ENCODE assay signal across 8 cellular contexts in the genomic region with DNA sequence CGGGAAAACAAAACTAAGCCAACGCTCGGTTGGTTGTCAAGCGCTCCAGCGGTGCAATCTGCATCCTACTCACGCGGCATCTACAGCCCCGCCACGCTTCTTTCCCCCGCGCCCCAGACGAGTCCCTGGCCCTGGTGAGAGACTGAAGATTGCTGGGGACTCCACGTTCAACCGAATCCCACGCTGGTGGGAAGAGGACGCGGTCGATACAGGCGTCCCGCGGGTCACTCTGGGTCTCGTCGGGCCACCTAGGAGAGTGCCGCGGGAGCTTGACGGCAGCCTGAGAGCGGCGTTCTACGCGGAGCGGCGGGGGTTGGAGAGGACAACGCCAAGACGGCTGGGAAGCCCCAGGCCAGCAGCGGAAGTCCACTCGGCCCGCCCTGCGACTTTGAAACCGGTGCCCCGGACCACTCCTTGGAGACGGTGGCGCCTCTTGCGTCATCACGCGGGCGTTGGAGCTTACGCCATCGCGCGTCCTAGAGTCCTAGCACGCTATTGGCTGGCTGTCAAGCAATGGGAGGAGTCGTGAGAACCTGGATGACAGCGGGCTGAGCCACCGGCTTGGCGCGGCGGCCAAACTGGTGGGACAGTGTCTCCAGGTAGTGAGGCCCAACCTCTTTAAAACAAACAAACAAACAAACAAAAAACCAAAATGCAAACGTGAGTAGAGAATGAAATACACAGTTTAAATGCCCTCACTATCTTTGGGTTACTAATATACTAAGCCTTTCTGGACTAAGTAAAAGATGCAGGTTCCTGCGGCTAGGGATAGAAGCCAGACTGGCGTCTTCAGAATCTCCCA. TPM values are rescaled to one million over a fixed set of nuclear protein-coding genes. Genes with fewer than 3 reads are reported as not detected.
DNase-seq lines count a peak whose midpoint lies in the region; TF ChIP-seq lines count a peak whose summit lies in the region.

Gene SCLT1 (minus strand): TSS at position 367 of the 802 bp plus-strand sequence. CDS start 436 bp downstream, outside the sequence.

- H3K4me1 Mint-ChIP-seq in HFFc6 (ENCODE audit: low read depth) = peaks cover 43% of the 10 kb centered on the region
- peaks cover 56% of the 10 kb centered on the region for H3K4me1 Mint-ChIP-seq in activated naive CD4-positive, alpha-beta T cell treated with anti-CD3 and anti-CD28 coated beads, Interleukin-2, amount 10 ng/mL, durations not matched to agents 7 days and 5 days

- no peaks in the 10 kb centered on the region for H3K27me3 ChIP-seq in suprapubic skin

- H3K4me3 ChIP-seq in NB4 (ENCODE audit: low read depth, low read length) (peak within 1 kb of the TSS; percentile 98), SK-N-MC (peak within 1 kb of the TSS; percentile 95), suprapubic skin (peak within 1 kb of the TSS; percentile 88)

- peaks cover 54% of the 10 kb centered on the region for H3K4me1 ChIP-seq in suprapubic skin

- no peaks in the 10 kb centered on the region for H3K36me3 ChIP-seq in SK-N-MC (ENCODE audit: insufficient read depth, low read length)
- no peaks in the 10 kb centered on the region for H3K36me3 ChIP-seq in suprapubic skin

- H3K27ac ChIP-seq in SK-N-MC (no peak within 1 kb of the TSS), suprapubic skin (peak within 1 kb of the TSS; percentile 95)

- H3K36me3 Mint-ChIP-seq in HFFc6 (ENCODE audit: low read depth) = peaks cover 6% of the 10 kb centered on the region; the same call in 1 of the 2 replicates
- peaks cover 14% of the 10 kb centered on the region for H3K36me3 Mint-ChIP-seq in activated naive CD4-positive, alpha-beta T cell treated with anti-CD3 and anti-CD28 coated beads, Interleukin-2, amount 10 ng/mL, durations not matched to agents 7 days and 5 days

- CTCF ChIA-PET in activated naive CD4-positive, alpha-beta T cell treated with anti-CD3 and anti-CD28 coated beads, Interleukin-2, amount 10 ng/mL, durations not matched to agents 7 days and 5 days (lab: Charles Lee) = interaction anchor here (0.9 to 1.4 kb wide), 2 partner anchors 239 to 281 kb away, joined by 4 read pairs; no protein-coding TSS in a partner anchor

- WGBS in suprapubic skin = 0% methylated on average over 31 of the region's 60 CpGs

- no peak for TF ChIP-seq CTCF in HFFc6 (IDR thresholded peaks at IDR 0.05)
- no peak for TF ChIP-seq CTCF in NB4 (IDR thresholded peaks at IDR 0.05; ENCODE audit: low read depth, low read length)
- TF ChIP-seq CTCF in suprapubic skin (IDR thresholded peaks at IDR 0.05) = no peak

- peak; percentile 89 for TF ChIP-seq POLR2A in NB4 (IDR thresholded peaks at IDR 0.05; ENCODE audit: extremely low read depth, insufficient read length)
- peak in 1 of 2 donors; percentile 70 for TF ChIP-seq POLR2A in suprapubic skin (IDR thresholded peaks at IDR 0.05)

- DNase-seq in GM04503 (ENCODE audit: low read depth) (peak; percentile 84), HFFc6 (peak; percentile 98), NB4 (ENCODE audit: low read depth) (peak; percentile 98), SK-N-MC (ENCODE audit: low read depth, low spot score) (peak; percentile 70), germinal center (ENCODE audit: low spot score) (peak; percentile 95), non-pigmented ciliary epithelial cell (ENCODE audit: low read depth) (peak; percentile 93), suprapubic skin (ENCODE audit: low spot score in 2 of 2) (peak; percentile 99)
- peak; percentile 99 for DNase-seq in activated naive CD4-positive, alpha-beta T cell treated with anti-CD3 and anti-CD28 coated beads, Interleukin-2, amount 10 ng/mL, durations not matched to agents 7 days and 5 days

- H3K9me3 Mint-ChIP-seq in HFFc6 = no peaks in the 10 kb centered on the region
- H3K9me3 Mint-ChIP-seq in activated naive CD4-positive, alpha-beta T cell treated with anti-CD3 and anti-CD28 coated beads, Interleukin-2, amount 10 ng/mL, durations not matched to agents 7 days and 5 days = no peaks in the 10 kb centered on the region

- no peaks in the 10 kb centered on the region for H3K9me3 ChIP-seq in SK-N-MC (ENCODE audit: low read depth, low read length)
- no peaks in the 10 kb centered on the region for H3K9me3 ChIP-seq in suprapubic skin

- no peak within 1 kb of the TSS for H3K27ac Mint-ChIP-seq in HFFc6
- H3K27ac Mint-ChIP-seq in activated naive CD4-positive, alpha-beta T cell treated with anti-CD3 and anti-CD28 coated beads, Interleukin-2, amount 10 ng/mL, durations not matched to agents 7 days and 5 days = no peak within 1 kb of the TSS

- no peaks in the 10 kb centered on the region for H3K27me3 Mint-ChIP-seq in HFFc6 (ENCODE audit: insufficient read depth)
- H3K27me3 Mint-ChIP-seq in activated naive CD4-positive, alpha-beta T cell treated with anti-CD3 and anti-CD28 coated beads, Interleukin-2, amount 10 ng/mL, durations not matched to agents 7 days and 5 days = no peaks in the 10 kb centered on the region

- peak within 1 kb of the TSS; percentile 48; the same call in 1 of the 2 replicates for H3K4me3 Mint-ChIP-seq in HFFc6
- H3K4me3 Mint-ChIP-seq in activated naive CD4-positive, alpha-beta T cell treated with anti-CD3 and anti-CD28 coated beads, Interleukin-2, amount 10 ng/mL, durations not matched to agents 7 days and 5 days = no peak within 1 kb of the TSS

- H3K9ac ChIP-seq in SK-N-MC (ENCODE audit: insufficient read length) = peak within 1 kb of the TSS; percentile 83

- no peak for TF ChIP-seq EP300 in suprapubic skin (IDR thresholded peaks at IDR 0.05)

RNA-seq across cellular contexts. Expression of gene SCLT1, which starts in this region (rescaled TPM):
- 10 to 100 TPM in 5 of 6 experiments, 1 to 10 TPM in 1; 8.3 to 13.5 (median 11.5) TPM for total RNA-seq in HFFc6 (2021; fragmentation: NEBNext Ultra II Directional; extraction: Animal tissue kit (Norgen Biotek cat#: 25700))
- total RNA-seq in suprapubic skin = 10 to 100 TPM in 2 of 4 donors, 1 to 10 TPM in 2; 7.6 to 17.2 (median 9.6) TPM
